Comparison of ENCODE assay signal across 1 cellular context in the genomic region with DNA sequence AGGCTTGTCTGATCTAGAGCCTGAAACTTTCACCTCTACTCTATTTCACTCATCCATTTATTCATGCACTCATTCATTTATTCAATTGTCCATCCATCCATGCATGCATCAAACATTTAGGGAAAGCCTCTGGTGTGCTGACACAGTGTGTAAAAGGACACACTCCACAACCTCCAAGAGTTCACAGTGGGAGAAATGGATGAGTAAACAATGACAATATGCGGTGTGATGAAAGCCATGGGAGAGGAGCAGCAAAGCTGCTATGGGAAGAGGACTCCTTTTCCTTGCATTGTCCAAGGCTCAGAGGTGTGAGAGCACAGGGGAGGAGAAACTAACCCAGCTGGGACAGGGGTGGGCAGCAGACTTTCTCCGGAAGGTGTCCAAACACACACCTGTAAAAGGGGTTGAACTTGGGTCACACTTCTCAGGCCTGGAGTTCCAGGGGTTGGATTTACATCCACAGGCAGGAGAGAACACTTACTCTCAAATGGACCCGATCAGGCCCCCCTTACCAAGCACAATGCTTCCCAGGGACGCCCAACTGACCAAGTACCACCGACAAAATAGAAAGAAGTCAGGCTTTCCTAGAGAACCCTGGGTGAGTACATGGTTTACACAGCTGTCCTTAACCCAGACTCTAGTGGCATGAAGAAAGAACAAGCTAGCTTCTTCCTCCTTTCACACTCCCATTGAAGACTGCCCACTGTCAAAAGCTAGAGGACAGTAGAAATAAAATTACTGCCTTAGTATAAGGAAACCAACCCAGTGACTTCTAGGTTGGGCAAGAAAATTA.
A peak's percentile ranks its signal among the peaks of the same experiment; 100 is the strongest.
TF ChIP-seq lines count a peak whose summit lies in the region.

No MANE protein-coding gene starts in this region.

TF ChIP-seq in HepG2, 621 proteins besides CTCF, POLR2A, EP300 and RAD21:
- no peak for TF ChIP-seq SOX13 (IDR thresholded peaks at IDR 0.05)
- TF ChIP-seq SOX13 (CRISPR knock-in tag; conservative IDR thresholded peaks at IDR 0.05 in 1 of 2, IDR thresholded peaks at IDR 0.05 in 1 of 2): peak in 1 of 2 experiments; percentile 72; a peak in 2 of 4 replicates
- peak; percentile 33; the same call in 1 of the 2 replicates for TF ChIP-seq HMG20A (CRISPR knock-in tag; IDR thresholded peaks at IDR 0.05; ENCODE audit: borderline replicate concordance)
- TF ChIP-seq RXRB (CRISPR knock-in tag; IDR thresholded peaks at IDR 0.05; ENCODE audit: borderline replicate concordance): peak; percentile 32; the same call in 1 of the 2 replicates
- no peak for TF ChIP-seq SIX4 (CRISPR knock-in tag; IDR thresholded peaks at IDR 0.05)
- no peak for TF ChIP-seq SP4 (CRISPR knock-in tag; IDR thresholded peaks at IDR 0.05)
- peak; percentile 31; the same call in 1 of the 2 replicates for TF ChIP-seq GATAD2A (CRISPR knock-in tag; IDR thresholded peaks at IDR 0.05)
- 0 out of 2 replicates have a peak, but pooled peaks have one; percentile 11 for TF ChIP-seq HDAC2 (CRISPR knock-in tag; IDR thresholded peaks at IDR 0.05)
- peak; percentile 19; the same call in 1 of the 2 replicates for TF ChIP-seq SAP130 (CRISPR knock-in tag; IDR thresholded peaks at IDR 0.05; ENCODE audit: low read depth)
- TF ChIP-seq, protein P1, sequence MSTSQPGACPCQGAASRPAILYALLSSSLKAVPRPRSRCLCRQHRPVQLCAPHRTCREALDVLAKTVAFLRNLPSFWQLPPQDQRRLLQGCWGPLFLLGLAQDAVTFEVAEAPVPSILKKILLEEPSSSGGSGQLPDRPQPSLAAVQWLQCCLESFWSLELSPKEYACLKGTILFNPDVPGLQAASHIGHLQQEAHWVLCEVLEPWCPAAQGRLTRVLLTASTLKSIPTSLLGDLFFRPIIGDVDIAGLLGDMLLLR (CRISPR knock-in tag; IDR thresholded peaks at IDR 0.05): no peak
- no peak for TF ChIP-seq ZNF772 (CRISPR knock-in tag; IDR thresholded peaks at IDR 0.05)
- 0 out of 2 replicates have a peak, but pooled peaks have one; percentile 15 for TF ChIP-seq HNF4A (CRISPR knock-in tag; IDR thresholded peaks at IDR 0.05)
- no peak for TF ChIP-seq FOXA1 (IDR thresholded peaks at IDR 0.05)
- TF ChIP-seq FOXA1 (CRISPR knock-in tag; IDR thresholded peaks at IDR 0.05): peak; percentile 61
- TF ChIP-seq MED8 (CRISPR knock-in tag; IDR thresholded peaks at IDR 0.05; ENCODE audit: insufficient replicate concordance): no peak
- TF ChIP-seq CEBPG (CRISPR knock-in tag; IDR thresholded peaks at IDR 0.05): no peak
- TF ChIP-seq, protein P2, sequence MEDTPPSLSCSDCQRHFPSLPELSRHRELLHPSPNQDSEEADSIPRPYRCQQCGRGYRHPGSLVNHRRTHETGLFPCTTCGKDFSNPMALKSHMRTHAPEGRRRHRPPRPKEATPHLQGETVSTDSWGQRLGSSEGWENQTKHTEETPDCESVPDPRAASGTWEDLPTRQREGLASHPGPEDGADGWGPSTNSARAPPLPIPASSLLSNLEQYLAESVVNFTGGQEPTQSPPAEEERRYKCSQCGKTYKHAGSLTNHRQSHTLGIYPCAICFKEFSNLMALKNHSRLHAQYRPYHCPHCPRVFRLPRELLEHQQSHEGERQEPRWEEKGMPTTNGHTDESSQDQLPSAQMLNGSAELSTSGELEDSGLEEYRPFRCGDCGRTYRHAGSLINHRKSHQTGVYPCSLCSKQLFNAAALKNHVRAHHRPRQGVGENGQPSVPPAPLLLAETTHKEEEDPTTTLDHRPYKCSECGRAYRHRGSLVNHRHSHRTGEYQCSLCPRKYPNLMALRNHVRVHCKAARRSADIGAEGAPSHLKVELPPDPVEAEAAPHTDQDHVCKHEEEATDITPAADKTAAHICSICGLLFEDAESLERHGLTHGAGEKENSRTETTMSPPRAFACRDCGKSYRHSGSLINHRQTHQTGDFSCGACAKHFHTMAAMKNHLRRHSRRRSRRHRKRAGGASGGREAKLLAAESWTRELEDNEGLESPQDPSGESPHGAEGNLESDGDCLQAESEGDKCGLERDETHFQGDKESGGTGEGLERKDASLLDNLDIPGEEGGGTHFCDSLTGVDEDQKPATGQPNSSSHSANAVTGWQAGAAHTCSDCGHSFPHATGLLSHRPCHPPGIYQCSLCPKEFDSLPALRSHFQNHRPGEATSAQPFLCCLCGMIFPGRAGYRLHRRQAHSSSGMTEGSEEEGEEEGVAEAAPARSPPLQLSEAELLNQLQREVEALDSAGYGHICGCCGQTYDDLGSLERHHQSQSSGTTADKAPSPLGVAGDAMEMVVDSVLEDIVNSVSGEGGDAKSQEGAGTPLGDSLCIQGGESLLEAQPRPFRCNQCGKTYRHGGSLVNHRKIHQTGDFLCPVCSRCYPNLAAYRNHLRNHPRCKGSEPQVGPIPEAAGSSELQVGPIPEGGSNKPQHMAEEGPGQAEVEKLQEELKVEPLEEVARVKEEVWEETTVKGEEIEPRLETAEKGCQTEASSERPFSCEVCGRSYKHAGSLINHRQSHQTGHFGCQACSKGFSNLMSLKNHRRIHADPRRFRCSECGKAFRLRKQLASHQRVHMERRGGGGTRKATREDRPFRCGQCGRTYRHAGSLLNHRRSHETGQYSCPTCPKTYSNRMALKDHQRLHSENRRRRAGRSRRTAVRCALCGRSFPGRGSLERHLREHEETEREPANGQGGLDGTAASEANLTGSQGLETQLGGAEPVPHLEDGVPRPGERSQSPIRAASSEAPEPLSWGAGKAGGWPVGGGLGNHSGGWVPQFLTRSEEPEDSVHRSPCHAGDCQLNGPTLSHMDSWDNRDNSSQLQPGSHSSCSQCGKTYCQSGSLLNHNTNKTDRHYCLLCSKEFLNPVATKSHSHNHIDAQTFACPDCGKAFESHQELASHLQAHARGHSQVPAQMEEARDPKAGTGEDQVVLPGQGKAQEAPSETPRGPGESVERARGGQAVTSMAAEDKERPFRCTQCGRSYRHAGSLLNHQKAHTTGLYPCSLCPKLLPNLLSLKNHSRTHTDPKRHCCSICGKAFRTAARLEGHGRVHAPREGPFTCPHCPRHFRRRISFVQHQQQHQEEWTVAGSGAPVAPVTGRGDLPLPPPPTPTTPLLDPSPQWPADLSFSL (CRISPR knock-in tag; IDR thresholded peaks at IDR 0.05): peak; percentile 84
- TF ChIP-seq PRMT3 (CRISPR knock-in tag; IDR thresholded peaks at IDR 0.05; ENCODE audit: borderline replicate concordance, low read depth): no peak
- TF ChIP-seq ZNF841 (CRISPR knock-in tag; IDR thresholded peaks at IDR 0.05; ENCODE audit: borderline replicate concordance): no peak
- TF ChIP-seq, protein P3, sequence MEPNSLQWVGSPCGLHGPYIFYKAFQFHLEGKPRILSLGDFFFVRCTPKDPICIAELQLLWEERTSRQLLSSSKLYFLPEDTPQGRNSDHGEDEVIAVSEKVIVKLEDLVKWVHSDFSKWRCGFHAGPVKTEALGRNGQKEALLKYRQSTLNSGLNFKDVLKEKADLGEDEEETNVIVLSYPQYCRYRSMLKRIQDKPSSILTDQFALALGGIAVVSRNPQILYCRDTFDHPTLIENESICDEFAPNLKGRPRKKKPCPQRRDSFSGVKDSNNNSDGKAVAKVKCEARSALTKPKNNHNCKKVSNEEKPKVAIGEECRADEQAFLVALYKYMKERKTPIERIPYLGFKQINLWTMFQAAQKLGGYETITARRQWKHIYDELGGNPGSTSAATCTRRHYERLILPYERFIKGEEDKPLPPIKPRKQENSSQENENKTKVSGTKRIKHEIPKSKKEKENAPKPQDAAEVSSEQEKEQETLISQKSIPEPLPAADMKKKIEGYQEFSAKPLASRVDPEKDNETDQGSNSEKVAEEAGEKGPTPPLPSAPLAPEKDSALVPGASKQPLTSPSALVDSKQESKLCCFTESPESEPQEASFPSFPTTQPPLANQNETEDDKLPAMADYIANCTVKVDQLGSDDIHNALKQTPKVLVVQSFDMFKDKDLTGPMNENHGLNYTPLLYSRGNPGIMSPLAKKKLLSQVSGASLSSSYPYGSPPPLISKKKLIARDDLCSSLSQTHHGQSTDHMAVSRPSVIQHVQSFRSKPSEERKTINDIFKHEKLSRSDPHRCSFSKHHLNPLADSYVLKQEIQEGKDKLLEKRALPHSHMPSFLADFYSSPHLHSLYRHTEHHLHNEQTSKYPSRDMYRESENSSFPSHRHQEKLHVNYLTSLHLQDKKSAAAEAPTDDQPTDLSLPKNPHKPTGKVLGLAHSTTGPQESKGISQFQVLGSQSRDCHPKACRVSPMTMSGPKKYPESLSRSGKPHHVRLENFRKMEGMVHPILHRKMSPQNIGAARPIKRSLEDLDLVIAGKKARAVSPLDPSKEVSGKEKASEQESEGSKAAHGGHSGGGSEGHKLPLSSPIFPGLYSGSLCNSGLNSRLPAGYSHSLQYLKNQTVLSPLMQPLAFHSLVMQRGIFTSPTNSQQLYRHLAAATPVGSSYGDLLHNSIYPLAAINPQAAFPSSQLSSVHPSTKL (CRISPR knock-in tag; IDR thresholded peaks at IDR 0.05): peak; percentile 43
- TF ChIP-seq ZNF484 (CRISPR knock-in tag; IDR thresholded peaks at IDR 0.05; ENCODE audit: borderline replicate concordance, low read depth): no peak
- TF ChIP-seq SOX5 (CRISPR knock-in tag; IDR thresholded peaks at IDR 0.05; ENCODE audit: borderline replicate concordance): peak; percentile 40; the same call in 1 of the 2 replicates
- TF ChIP-seq FOXA3 (CRISPR knock-in tag; IDR thresholded peaks at IDR 0.05): peak; percentile 56
- no peak for TF ChIP-seq SOX6 (IDR thresholded peaks at IDR 0.05)
- 0 out of 2 replicates have a peak, but pooled peaks have one; percentile 2 for TF ChIP-seq SOX6 (CRISPR knock-in tag; IDR thresholded peaks at IDR 0.05)
- TF ChIP-seq ZNF263 (CRISPR knock-in tag; IDR thresholded peaks at IDR 0.05): peak; percentile 41; the same call in 1 of the 2 replicates
- peak; percentile 41 for TF ChIP-seq FOSL2 (CRISPR knock-in tag; IDR thresholded peaks at IDR 0.05)
- TF ChIP-seq TCF7 (IDR thresholded peaks at IDR 0.05; ENCODE audit: low read depth): peak; percentile 51; the same call in 1 of the 2 replicates
- TF ChIP-seq, protein P4, sequence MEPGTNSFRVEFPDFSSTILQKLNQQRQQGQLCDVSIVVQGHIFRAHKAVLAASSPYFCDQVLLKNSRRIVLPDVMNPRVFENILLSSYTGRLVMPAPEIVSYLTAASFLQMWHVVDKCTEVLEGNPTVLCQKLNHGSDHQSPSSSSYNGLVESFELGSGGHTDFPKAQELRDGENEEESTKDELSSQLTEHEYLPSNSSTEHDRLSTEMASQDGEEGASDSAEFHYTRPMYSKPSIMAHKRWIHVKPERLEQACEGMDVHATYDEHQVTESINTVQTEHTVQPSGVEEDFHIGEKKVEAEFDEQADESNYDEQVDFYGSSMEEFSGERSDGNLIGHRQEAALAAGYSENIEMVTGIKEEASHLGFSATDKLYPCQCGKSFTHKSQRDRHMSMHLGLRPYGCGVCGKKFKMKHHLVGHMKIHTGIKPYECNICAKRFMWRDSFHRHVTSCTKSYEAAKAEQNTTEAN (CRISPR knock-in tag; conservative IDR thresholded peaks at IDR 0.05): 0 out of 2 replicates have a peak, but pooled peaks have one; percentile 39
- peak; percentile 27; the same call in 1 of the 2 replicates for TF ChIP-seq RARA (CRISPR knock-in tag; IDR thresholded peaks at IDR 0.05)
- TF ChIP-seq FOXP1 (IDR thresholded peaks at IDR 0.05): no peak
- TF ChIP-seq FOXP1 (CRISPR knock-in tag; IDR thresholded peaks at IDR 0.05): peak; percentile 18; the same call in 1 of the 2 replicates
